Comparison of ENCODE assay signal across 1 cellular context in genomic region chr10:84739641-84740040, GRCh38.
TF ChIP-seq lines count a peak whose summit lies in the region.

No MANE protein-coding gene starts in this region.

TF ChIP-seq in GM23338, 12 proteins besides CTCF, POLR2A, EP300 and RAD21:
- TF ChIP-seq ZNF462 (CRISPR knock-in tag; IDR thresholded peaks at IDR 0.05) (no peak), POLR2AphosphoS5 (IDR thresholded peaks at IDR 0.05; ENCODE audit: low read depth) (no peak), ZNF114 (CRISPR knock-in tag; IDR thresholded peaks at IDR 0.05) (no peak), ETS1 (IDR thresholded peaks at IDR 0.05) (no peak), EZH2phosphoT487 (IDR thresholded peaks at IDR 0.05; ENCODE audit: unreplicated experiment) (no peak), EZH2 (IDR thresholded peaks at IDR 0.05; ENCODE audit: low read depth, unreplicated experiment) (no peak), STAT1 (IDR thresholded peaks at IDR 0.05; ENCODE audit: unreplicated experiment) (no peak), CREB1 (CRISPR knock-in tag; IDR thresholded peaks at IDR 0.05; ENCODE audit: low read depth) (no peak), ZNF331 (CRISPR knock-in tag; IDR thresholded peaks at IDR 0.05; ENCODE audit: low read depth) (no peak), JUNB (IDR thresholded peaks at IDR 0.05; ENCODE audit: unreplicated experiment) (no peak), REST (IDR thresholded peaks at IDR 0.05; ENCODE audit: unreplicated experiment) (no peak), NANOG (IDR thresholded peaks at IDR 0.05; ENCODE audit: borderline replicate concordance) (no peak)
